ENCODE assay signal across 19 cellular contexts in genomic region chr14:75081835-75082234, GRCh38. TPM values are rescaled to one million over a fixed set of nuclear protein-coding genes. Genes with fewer than 3 reads are reported as not detected.
A peak's percentile ranks its signal among the peaks of the same experiment; 100 is the strongest.
DNase-seq lines count a peak whose midpoint lies in the region; ATAC-seq, FAIRE-seq and TF ChIP-seq lines count a peak whose summit lies in the region.
"Had no signal": no experiment of that assay in that cellular context is flagged by ENCODE, and none has a peak within 500 bp of the region (broad histone marks: within the 10 kb centered on the region; RNA-seq: fewer than 3 reads in every experiment).

No MANE protein-coding gene starts in this region.

- peaks cover 41% of the 10 kb centered on the region for H3K36me3 ChIP-seq in cardiac muscle cell
- peaks cover 0 to 43% of the 10 kb centered on the region in 2 donors for H3K36me3 ChIP-seq in gastroesophageal sphincter
- peaks cover 0 to 5% (median 4%) of the 10 kb centered on the region in 3 donors for H3K36me3 ChIP-seq in pancreas
- peaks cover 16 to 20% of the 10 kb centered on the region in 2 donors for H3K36me3 ChIP-seq in thyroid gland

- no peaks in the 10 kb centered on the region for H3K4me1 Mint-ChIP-seq in stimulated activated memory B cell treated with anti-CD40 and anti-IgM and Interleukin-4, amounts not matched to agents 10 μg/mL and 1 μg/mL and 100 μg/mL, for 72 hours

- TF ChIP-seq CTCF in cardiac muscle cell (IDR thresholded peaks at IDR 0.05; ENCODE audit: low read depth, low read length), result no peak
- TF ChIP-seq CTCF in gastroesophageal sphincter (IDR thresholded peaks at IDR 0.05), result no peak
- no peak for TF ChIP-seq CTCF in pancreas (IDR thresholded peaks at IDR 0.05)
- no peak for TF ChIP-seq CTCF in thyroid gland (IDR thresholded peaks at IDR 0.05)

- no peak for TF ChIP-seq EP300 in gastroesophageal sphincter (IDR thresholded peaks at IDR 0.05)

- H3K27me3 Mint-ChIP-seq in stimulated activated memory B cell treated with anti-CD40 and anti-IgM and Interleukin-4, amounts not matched to agents 10 μg/mL and 1 μg/mL and 100 μg/mL, for 72 hours, result no peaks in the 10 kb centered on the region

- no peaks in the 10 kb centered on the region for H3K9me3 Mint-ChIP-seq in stimulated activated memory B cell treated with anti-CD40 and anti-IgM and Interleukin-4, amounts not matched to agents 10 μg/mL and 1 μg/mL and 100 μg/mL, for 72 hours
- H3K9me3 Mint-ChIP-seq: HFFc6 had no signal

- H3K4me1 ChIP-seq in cardiac muscle cell (ENCODE audit: low read depth) (no peaks in the 10 kb centered on the region), gastroesophageal sphincter (peaks cover 0 to 25% (median 10%) of the 10 kb centered on the region in 3 donors), pancreas (peaks cover 0 to 15% (median 14%) of the 10 kb centered on the region in 3 donors), thyroid gland (peaks cover 30 to 36% of the 10 kb centered on the region in 2 donors)
- H3K4me1 ChIP-seq: BLaER1 treated with 17β-estradiol and CSF1 and Interleukin-3, amounts not matched to agents 10 nM and 100 nM; Peyer's patch had no signal

- H3K27ac Mint-ChIP-seq in stimulated activated memory B cell treated with anti-CD40 and anti-IgM and Interleukin-4, amounts not matched to agents 10 μg/mL and 1 μg/mL and 100 μg/mL, for 72 hours, result no peak overlapping the region
- H3K27ac Mint-ChIP-seq: HFFc6 had no signal

- no peak overlapping the region for H3K4me3 ChIP-seq in cardiac muscle cell
- no peak overlapping the region for H3K4me3 ChIP-seq in gastroesophageal sphincter
- no peak overlapping the region for H3K4me3 ChIP-seq in pancreas
- H3K4me3 ChIP-seq in thyroid gland (replicated peaks in 1 of 3), result no peak overlapping the region
- H3K4me3 ChIP-seq: BLaER1 treated with 17β-estradiol and CSF1 and Interleukin-3, amounts not matched to agents 10 nM and 100 nM; Peyer's patch had no signal

- H3K27me3 ChIP-seq in cardiac muscle cell (no peaks in the 10 kb centered on the region), gastroesophageal sphincter (no peaks in the 10 kb centered on the region), pancreas (no peaks in the 10 kb centered on the region), thyroid gland (no peaks in the 10 kb centered on the region)
- H3K27me3 ChIP-seq: BLaER1 treated with 17β-estradiol and CSF1 and Interleukin-3, amounts not matched to agents 10 nM and 100 nM; Peyer's patch had no signal

- 0 to 18% methylated on average over 2 of the region's 2 CpGs for WGBS in gastroesophageal sphincter (ENCODE audit: low coverage in 1 of 2), 2 donors
- 18 to 21% methylated on average over 2 of the region's 2 CpGs for WGBS in pancreas, 2 donors
- 24 to 35% methylated on average over 2 of the region's 2 CpGs for WGBS in thyroid gland, 2 donors

- H3K27ac ChIP-seq in cardiac muscle cell (peak overlapping the region; percentile 9), gastroesophageal sphincter (peak overlapping the region in 3 of 4 donors; percentile 58 to 67 (median 65)), pancreas (peak overlapping the region in 3 of 4 donors; percentile 8 to 77 (median 66)), thyroid gland (peak overlapping the region; percentile 63 to 79 (median 67))
- H3K27ac ChIP-seq: BLaER1 treated with 17β-estradiol and CSF1 and Interleukin-3, amounts not matched to agents 10 nM and 100 nM had no signal

- no peak for DNase-seq in cardiac muscle cell (ENCODE audit: low read depth in 1 of 2, low spot score in 1 of 2)
- DNase-seq in Right ventricle myocardium inferior (ENCODE audit: missing footprints), result no peak
- DNase-seq in pancreas, result no peak
- no peak for DNase-seq in thyroid gland
- no peak for DNase-seq in nucleus accumbens (lab: John Stamatoyannopoulos, UW)
- DNase-seq: 8988T, HFFc6, KG1, NCI-H1092 treated with DMSO at 0.1 percent for 48 hours, NCI-H187, NCI-H2171 treated with DMSO at 0.1 percent for 48 hours, NCI-H510A, NCI-H82, Peyer's patch had no signal

- intact Hi-C loops in Right ventricle myocardium inferior (cut with DNase I) (loop anchor here (10.0 kb wide), 1 partner anchor 137 kb away; no protein-coding TSS in a partner anchor), pancreas (cut with DNase I) (loop anchor here in 2 of 3 donors (5.0 to 10.0 kb wide), 3 partner anchors 47 to 167 kb away; no protein-coding TSS in a partner anchor), thyroid gland (cut with DNase I) (loop anchor here (10.0 kb wide), 1 partner anchor 167 kb away; no protein-coding TSS in a partner anchor)

- FAIRE-seq in pancreas (lab: Jason Lieb, UNC), result no peak
- FAIRE-seq: H1 had no signal

- no peak for TF ChIP-seq POLR2A in gastroesophageal sphincter (IDR thresholded peaks at IDR 0.05)
- TF ChIP-seq POLR2A in thyroid gland (IDR thresholded peaks at IDR 0.05), result no peak

- peaks cover 32% of the 10 kb centered on the region for H3K36me3 Mint-ChIP-seq in stimulated activated memory B cell treated with anti-CD40 and anti-IgM and Interleukin-4, amounts not matched to agents 10 μg/mL and 1 μg/mL and 100 μg/mL, for 72 hours

- ATAC-seq in Right ventricle myocardium inferior (no peak), gastroesophageal sphincter (no peak), pancreas (peak; percentile 15 to 34 (median 30)), GM19328 (IDR thresholded peaks at IDR 0.05; ENCODE audit: unreplicated experiment) (no peak)
- no peak for ATAC-seq in stimulated activated memory B cell treated with anti-CD40 and anti-IgM and Interleukin-4, amounts not matched to agents 10 μg/mL and 1 μg/mL and 100 μg/mL, for 72 hours

- no peaks in the 10 kb centered on the region for H3K9me3 ChIP-seq in cardiac muscle cell (ENCODE audit: low read depth)
- no peaks in the 10 kb centered on the region for H3K9me3 ChIP-seq in gastroesophageal sphincter
- no peaks in the 10 kb centered on the region for H3K9me3 ChIP-seq in pancreas
- no peaks in the 10 kb centered on the region for H3K9me3 ChIP-seq in thyroid gland
- H3K9me3 ChIP-seq: BLaER1 treated with 17β-estradiol and CSF1 and Interleukin-3, amounts not matched to agents 10 nM and 100 nM; Peyer's patch had no signal

- no peak overlapping the region for H3K4me3 Mint-ChIP-seq in stimulated activated memory B cell treated with anti-CD40 and anti-IgM and Interleukin-4, amounts not matched to agents 10 μg/mL and 1 μg/mL and 100 μg/mL, for 72 hours
- H3K4me3 Mint-ChIP-seq: HFFc6 had no signal

RNA-seq across cellular contexts. Expression of gene ZC2HC1C, which starts 12.4 kb away (rescaled TPM):
- total RNA-seq in cardiac muscle cell (2.5 and 8.2 TPM in 2 replicates), Right ventricle myocardium inferior (11.4 TPM), gastroesophageal sphincter (1 to 10 TPM; 4.4 to 8.0 (median 5.1) TPM), pancreas (1 to 10 TPM; 2.6 to 7.0 (median 3.6) TPM), thyroid gland (10 to 100 TPM in 2 of 4 donors, 1 to 10 TPM in 2; 8.3 to 15.8 (median 12.4) TPM)
- polyA plus RNA-seq in cardiac muscle cell (7.7 and 9.8 TPM in 2 replicates), pancreas (10 to 100 TPM; 11.9 to 12.1 TPM)

RNA-seq across cellular contexts. Expression of gene ACYP1, which starts 18.0 kb away (rescaled TPM):
- total RNA-seq in cardiac muscle cell, result 28.7 and 41.3 TPM in 2 replicates
- 61.5 and 86.7 TPM in 2 replicates for polyA plus RNA-seq in cardiac muscle cell
- 11.7 TPM for total RNA-seq in Right ventricle myocardium inferior
- 10 to 100 TPM; 13.8 to 20.8 (median 17.1) TPM for total RNA-seq in gastroesophageal sphincter
- total RNA-seq in pancreas, result 1 to 10 TPM; 2.9 to 9.1 (median 5.0) TPM
- 10 to 100 TPM; 11.7 to 17.4 TPM for polyA plus RNA-seq in pancreas
- 10 to 100 TPM; 24.0 to 48.8 (median 36.1) TPM for total RNA-seq in thyroid gland

RNA-seq across cellular contexts. Expression of gene MLH3, which starts 30.6 kb away (rescaled TPM):
- total RNA-seq in cardiac muscle cell (13.6 and 21.7 TPM in 2 replicates), Right ventricle myocardium inferior (20.2 TPM), gastroesophageal sphincter (10 to 100 TPM; 29.0 to 76.1 (median 32.2) TPM), pancreas (10 to 100 TPM in 5 of 6 donors, 1 to 10 TPM in 1; 9.4 to 23.5 (median 12.0) TPM), thyroid gland (10 to 100 TPM; 48.1 to 68.1 (median 57.9) TPM)
- polyA plus RNA-seq in cardiac muscle cell (24.4 and 30.8 TPM in 2 replicates), pancreas (10 to 100 TPM; 14.7 to 20.8 TPM)

RNA-seq across cellular contexts. Expression of gene NEK9, which starts 45.0 kb away (rescaled TPM):
- 74.7 and 124 TPM in 2 replicates for total RNA-seq in cardiac muscle cell
- 62.5 and 81.5 TPM in 2 replicates for polyA plus RNA-seq in cardiac muscle cell
- total RNA-seq in Right ventricle myocardium inferior, result 102 TPM
- total RNA-seq in gastroesophageal sphincter, result 10 to 100 TPM; 34.2 to 95.4 (median 85.9) TPM
- total RNA-seq in pancreas, result 10 to 100 TPM; 23.2 to 54.8 (median 27.2) TPM
- polyA plus RNA-seq in pancreas, result 10 to 100 TPM; 22.7 to 30.3 TPM
- 10 to 100 TPM; 65.4 to 84.6 (median 76.9) TPM for total RNA-seq in thyroid gland

Comparison
In these comparisons a context has a peak if more than half of its experiments do, and no peak if none do; other contexts are left out.
1. H3K27ac ChIP-seq: peak in every context shown above with its lines; median percentile 67 in thyroid gland; 66 in pancreas; 65 in gastroesophageal sphincter; 9 in cardiac muscle cell.
2. ATAC-seq: peak in pancreas (4 of 4); none in Right ventricle myocardium inferior (single experiment), gastroesophageal sphincter (single experiment), GM19328 (single experiment) and stimulated activated memory B cell treated with anti-CD40 and anti-IgM and Interleukin-4, amounts not matched to agents 10 μg/mL and 1 μg/mL and 100 μg/mL, for 72 hours (single experiment).